ENCODE assay signal across 1 cellular context in the genomic region with DNA sequence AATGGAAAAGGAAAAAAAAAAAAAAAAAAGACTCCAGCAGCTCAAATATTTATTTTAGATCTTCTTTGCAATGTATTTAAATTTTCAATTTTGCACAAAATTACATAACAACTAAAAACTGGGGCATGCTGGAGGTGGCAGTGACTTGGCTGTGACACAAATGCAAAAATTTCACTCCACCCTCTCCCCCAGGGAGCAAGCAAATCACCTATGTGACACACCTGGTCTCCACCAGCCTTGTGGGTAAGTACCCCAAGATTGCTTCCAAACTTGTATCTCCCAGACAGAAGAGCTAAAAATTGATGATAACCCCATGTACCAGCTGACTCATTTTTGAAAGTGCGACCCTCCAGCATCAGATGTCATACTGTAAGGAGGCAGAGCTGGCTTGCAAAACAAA.
TF ChIP-seq lines count a peak whose summit lies in the region.

No MANE protein-coding gene starts in this region.

TF ChIP-seq in GM12878, 131 proteins besides CTCF, POLR2A, EP300 and RAD21:
- TF ChIP-seq CEBPB (IDR thresholded peaks at IDR 0.05; ENCODE audit: borderline replicate concordance in 1 of 2, low read depth in 2 of 2, low read length in 2 of 2) (no peak), MTA3 (IDR thresholded peaks at IDR 0.05; ENCODE audit: borderline replicate concordance, low read length) (no peak), CUX1 (IDR thresholded peaks at IDR 0.05; ENCODE audit: insufficient replicate concordance, low read depth, low read length) (no peak), JUND (IDR thresholded peaks at IDR 0.05; ENCODE audit: low read depth, low read length) (no peak), TCF3 (IDR thresholded peaks at IDR 0.05; ENCODE audit: borderline replicate concordance, insufficient read depth, low read depth, low read length) (no peak), PKNOX1 (IDR thresholded peaks at IDR 0.05) (no peak), SIN3A (IDR thresholded peaks at IDR 0.05; ENCODE audit: low read depth, low read length) (no peak), RUNX3 (IDR thresholded peaks at IDR 0.05; ENCODE audit: low read length) (no peak)
- TF ChIP-seq, protein P1, sequence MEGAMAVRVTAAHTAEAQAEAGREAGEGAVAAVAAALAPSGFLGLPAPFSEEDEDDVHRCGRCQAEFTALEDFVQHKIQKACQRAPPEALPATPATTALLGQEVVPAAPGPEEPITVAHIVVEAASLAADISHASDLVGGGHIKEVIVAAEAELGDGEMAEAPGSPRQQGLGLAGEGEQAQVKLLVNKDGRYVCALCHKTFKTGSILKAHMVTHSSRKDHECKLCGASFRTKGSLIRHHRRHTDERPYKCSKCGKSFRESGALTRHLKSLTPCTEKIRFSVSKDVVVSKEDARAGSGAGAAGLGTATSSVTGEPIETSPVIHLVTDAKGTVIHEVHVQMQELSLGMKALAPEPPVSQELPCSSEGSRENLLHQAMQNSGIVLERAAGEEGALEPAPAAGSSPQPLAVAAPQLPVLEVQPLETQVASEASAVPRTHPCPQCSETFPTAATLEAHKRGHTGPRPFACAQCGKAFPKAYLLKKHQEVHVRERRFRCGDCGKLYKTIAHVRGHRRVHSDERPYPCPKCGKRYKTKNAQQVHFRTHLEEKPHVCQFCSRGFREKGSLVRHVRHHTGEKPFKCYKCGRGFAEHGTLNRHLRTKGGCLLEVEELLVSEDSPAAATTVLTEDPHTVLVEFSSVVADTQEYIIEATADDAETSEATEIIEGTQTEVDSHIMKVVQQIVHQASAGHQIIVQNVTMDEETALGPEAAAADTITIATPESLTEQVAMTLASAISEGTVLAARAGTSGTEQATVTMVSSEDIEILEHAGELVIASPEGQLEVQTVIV (IDR thresholded peaks at IDR 0.05; ENCODE audit: borderline replicate concordance, partially characterized antibody): no peak
